Comparison of ENCODE assay signal across 9 cellular contexts in the genomic region with DNA sequence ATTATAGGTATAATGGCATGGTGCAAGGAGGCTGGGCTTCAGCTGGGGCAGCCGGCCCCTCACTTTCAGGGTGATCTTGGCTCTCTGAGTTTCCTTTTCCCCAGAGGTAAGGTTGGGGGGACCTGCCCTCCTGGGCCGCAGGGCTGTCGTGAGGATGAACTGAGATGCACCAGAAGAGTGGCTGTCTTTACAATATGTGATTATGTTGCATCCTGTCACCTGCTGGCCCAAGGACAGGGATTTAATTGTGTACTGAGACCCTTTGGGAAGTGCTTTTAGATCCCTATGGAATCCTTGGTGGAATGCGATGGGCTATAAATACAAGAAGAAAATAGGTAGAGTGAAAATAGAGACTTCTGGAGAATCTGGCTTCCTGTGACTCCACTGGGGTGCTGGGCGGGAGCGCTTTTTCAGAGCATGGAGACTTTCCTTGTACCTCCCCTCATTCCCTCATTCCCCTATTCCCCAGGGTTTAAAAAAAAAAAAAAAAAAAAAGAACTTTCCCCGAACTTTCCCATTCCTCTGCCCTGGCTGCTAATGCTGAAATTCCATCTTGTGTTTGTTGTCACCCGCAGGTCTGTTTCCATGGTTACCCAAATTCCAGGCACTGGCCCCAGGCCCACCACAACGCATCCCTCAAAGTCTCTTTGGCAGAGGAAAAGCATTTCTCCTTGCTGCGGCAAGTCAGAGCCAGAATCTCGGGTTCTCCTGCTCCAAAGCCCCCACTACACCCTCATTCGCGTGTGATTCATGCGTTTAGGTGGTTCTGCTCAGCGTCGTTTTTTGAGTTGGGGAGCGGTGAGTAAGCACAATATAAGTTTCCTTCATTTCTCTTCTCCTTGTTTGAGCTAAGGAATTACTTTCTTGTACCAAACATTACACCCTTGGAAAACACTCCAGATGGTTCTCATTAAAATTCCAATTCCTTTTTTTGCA. TPM values are rescaled to one million over a fixed set of nuclear protein-coding genes. Genes with fewer than 3 reads are reported as not detected.
DNase-seq lines count a peak whose midpoint lies in the region; ATAC-seq and TF ChIP-seq lines count a peak whose summit lies in the region.
"Had no signal": no experiment of that assay in that cellular context is flagged by ENCODE, and none has a peak within 500 bp of the region (broad histone marks: within the 10 kb centered on the region; RNA-seq: fewer than 3 reads in every experiment).

No MANE protein-coding gene starts in this region.

- H3K9ac ChIP-seq in colonic mucosa (ENCODE audit: low read depth in 2 of 2, low read length in 2 of 2), result no peak overlapping the region

- H3K4me3 Mint-ChIP-seq in activated naive CD8-positive, alpha-beta T cell treated with anti-CD3 and anti-CD28 coated beads for 36 hours, result no peak overlapping the region

- no peaks in the 10 kb centered on the region for H3K27me3 ChIP-seq in colonic mucosa
- H3K27me3 ChIP-seq in left lung, result no peaks in the 10 kb centered on the region

- H3K27ac ChIP-seq in colonic mucosa, result no peak overlapping the region
- peak overlapping the region; percentile 20 to 64 for H3K27ac ChIP-seq in left lung

- H3K4me3 ChIP-seq in colonic mucosa, result no peak overlapping the region
- no peak overlapping the region for H3K4me3 ChIP-seq in left lung

- no peak for TF ChIP-seq CTCF in colonic mucosa (IDR thresholded peaks at IDR 0.05)
- no peak for TF ChIP-seq CTCF in left lung (IDR thresholded peaks at IDR 0.05)

- H3K36me3 ChIP-seq in colonic mucosa (no peaks in the 10 kb centered on the region), left lung (no peaks in the 10 kb centered on the region)

- H3K27me3 Mint-ChIP-seq in activated naive CD8-positive, alpha-beta T cell treated with anti-CD3 and anti-CD28 coated beads for 36 hours, result peaks cover 3% of the 10 kb centered on the region

- ATAC-seq in left lung (peak; percentile 59), GM18873 (IDR thresholded peaks at IDR 0.05; ENCODE audit: low FRiP score, unreplicated experiment) (no peak), GM18861 (IDR thresholded peaks at IDR 0.05; ENCODE audit: unreplicated experiment) (no peak)
- ATAC-seq: activated CD4-positive, CD25-positive, alpha-beta regulatory T cell treated with anti-CD3 and anti-CD28 coated beads, Interleukin-2, amount 50 U/mL, for 24 hours had no signal

- no peaks in the 10 kb centered on the region for H3K9me3 Mint-ChIP-seq in activated naive CD8-positive, alpha-beta T cell treated with anti-CD3 and anti-CD28 coated beads for 36 hours

- DNase-seq in HS-27A (ENCODE audit: low read depth) (peak; percentile 93), colonic mucosa (peak; percentile 28), left lung (peak in 1 of 2 donors; percentile 69), superior temporal gyrus (ENCODE audit: extremely low spot score) (peak; percentile 38), SIG-M5 treated with dmso at 0.1 percent for 504 hours (lab: John Stamatoyannopoulos, UW; ENCODE audit: unreplicated experiment) (no peak)
- no peak for DNase-seq in activated naive CD8-positive, alpha-beta T cell treated with anti-CD3 and anti-CD28 coated beads for 36 hours

- H3K27ac Mint-ChIP-seq in activated naive CD8-positive, alpha-beta T cell treated with anti-CD3 and anti-CD28 coated beads for 36 hours, result no peak overlapping the region

- no peaks in the 10 kb centered on the region for H3K36me3 Mint-ChIP-seq in activated naive CD8-positive, alpha-beta T cell treated with anti-CD3 and anti-CD28 coated beads for 36 hours

- H3K9me3 ChIP-seq in colonic mucosa (no peaks in the 10 kb centered on the region), left lung (no peaks in the 10 kb centered on the region)

- H3K4me1 Mint-ChIP-seq in activated naive CD8-positive, alpha-beta T cell treated with anti-CD3 and anti-CD28 coated beads for 36 hours, result no peaks in the 10 kb centered on the region

- intact Hi-C loops in colonic mucosa (cut with DNase I), result no loop called here
- intact Hi-C loops in left lung (cut with DNase I), result no loop called here

- H3K4me1 ChIP-seq in colonic mucosa, result no peaks in the 10 kb centered on the region
- peaks cover 6 to 8% of the 10 kb centered on the region in 2 donors for H3K4me1 ChIP-seq in left lung

RNA-seq across cellular contexts. Expression of gene ANAPC13, which starts 21.8 kb away (rescaled TPM):
- total RNA-seq in colonic mucosa (10 to 100 TPM; 31.6 to 33.5 TPM), left lung (10 to 100 TPM; 63.5 to 67.9 TPM)
- total RNA-seq in activated naive CD8-positive, alpha-beta T cell treated with anti-CD3 and anti-CD28 coated beads for 36 hours, result 10 to 100 TPM; 33.5 to 34.3 TPM

RNA-seq across cellular contexts. Expression of gene CEP63, which starts 21.9 kb away (rescaled TPM):
- total RNA-seq in colonic mucosa (10 to 100 TPM; 16.9 to 19.6 TPM), left lung (10 to 100 TPM; 16.1 to 25.6 TPM)
- 10 to 100 TPM; 21.8 to 22.0 TPM for total RNA-seq in activated naive CD8-positive, alpha-beta T cell treated with anti-CD3 and anti-CD28 coated beads for 36 hours

Comparison
In these comparisons a context has a peak if more than half of its experiments do, and no peak if none do; other contexts are left out.
1. DNase-seq: peak in HS-27A (single experiment), colonic mucosa (single experiment) and superior temporal gyrus (single experiment); none in activated naive CD8-positive, alpha-beta T cell treated with anti-CD3 and anti-CD28 coated beads for 36 hours (single experiment) and SIG-M5 treated with dmso at 0.1 percent for 504 hours (single experiment).